ENCODE assay signal across 1 cellular context in genomic region chr22:42904049-42904448, GRCh38.
TF ChIP-seq lines count a peak whose summit lies in the region.

No MANE protein-coding gene starts in this region.

TF ChIP-seq in HepG2, 621 proteins besides CTCF, POLR2A, EP300 and RAD21 (continued from another document):
- TF ChIP-seq, protein P1, sequence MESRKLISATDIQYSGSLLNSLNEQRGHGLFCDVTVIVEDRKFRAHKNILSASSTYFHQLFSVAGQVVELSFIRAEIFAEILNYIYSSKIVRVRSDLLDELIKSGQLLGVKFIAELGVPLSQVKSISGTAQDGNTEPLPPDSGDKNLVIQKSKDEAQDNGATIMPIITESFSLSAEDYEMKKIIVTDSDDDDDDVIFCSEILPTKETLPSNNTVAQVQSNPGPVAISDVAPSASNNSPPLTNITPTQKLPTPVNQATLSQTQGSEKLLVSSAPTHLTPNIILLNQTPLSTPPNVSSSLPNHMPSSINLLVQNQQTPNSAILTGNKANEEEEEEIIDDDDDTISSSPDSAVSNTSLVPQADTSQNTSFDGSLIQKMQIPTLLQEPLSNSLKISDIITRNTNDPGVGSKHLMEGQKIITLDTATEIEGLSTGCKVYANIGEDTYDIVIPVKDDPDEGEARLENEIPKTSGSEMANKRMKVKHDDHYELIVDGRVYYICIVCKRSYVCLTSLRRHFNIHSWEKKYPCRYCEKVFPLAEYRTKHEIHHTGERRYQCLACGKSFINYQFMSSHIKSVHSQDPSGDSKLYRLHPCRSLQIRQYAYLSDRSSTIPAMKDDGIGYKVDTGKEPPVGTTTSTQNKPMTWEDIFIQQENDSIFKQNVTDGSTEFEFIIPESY (CRISPR knock-in tag; IDR thresholded peaks at IDR 0.05), result peak; percentile 73; the same call in 1 of the 2 replicates
- TF ChIP-seq GLMP (CRISPR knock-in tag; IDR thresholded peaks at IDR 0.05; ENCODE audit: borderline replicate concordance) (no peak), ZNF781 (CRISPR knock-in tag; IDR thresholded peaks at IDR 0.05; ENCODE audit: borderline replicate concordance, not compliant biosample characterization) (no peak), ZBTB38 (CRISPR knock-in tag; IDR thresholded peaks at IDR 0.05) (peak; percentile 96)
